In the genomic region with DNA sequence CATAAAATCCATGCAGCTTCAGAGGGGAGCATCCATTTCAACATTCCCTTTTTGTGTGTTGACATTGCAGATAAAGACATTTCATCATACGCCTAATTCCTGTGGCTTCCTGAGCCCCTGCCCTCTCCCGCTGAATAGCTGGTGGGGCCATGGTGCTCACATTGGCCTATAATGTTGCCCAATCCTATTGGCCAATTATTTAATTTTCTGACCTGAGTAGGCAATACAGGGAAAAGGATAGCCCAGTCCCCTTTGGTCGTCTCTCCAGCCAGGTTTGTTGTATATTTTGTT, we compare ENCODE assay signal across 17 cellular contexts.
"Had no signal": no experiment of that assay in that cellular context is flagged by ENCODE, and none has a peak within 500 bp of the region (broad histone marks: within the 10 kb centered on the region; RNA-seq: fewer than 3 reads in every experiment).

No MANE protein-coding gene starts in this region.

- H3K4me1 Mint-ChIP-seq: activated CD4-positive, alpha-beta T cell treated with anti-CD3 and anti-CD28 coated beads, Interleukin-2, amount 10 ng/mL, durations not matched to agents 24 days and 14 days; activated naive CD8-positive, alpha-beta T cell treated with anti-CD3 and anti-CD28 coated beads for 36 hours; memory B cell; naive thymus-derived CD4-positive, alpha-beta T cell; stimulated activated memory B cell treated with anti-CD40 and anti-IgM and Interleukin-4, amounts not matched to agents 10 μg/mL and 1 μg/mL and 100 μg/mL, for 72 hours had no signal

- H3K4me3 ChIP-seq: hepatocyte, left ventricle myocardium inferior, mucosa of descending colon, pancreas, thyroid gland had no signal

- H3K9me3 ChIP-seq: left ventricle myocardium inferior, mucosa of descending colon, pancreas, thyroid gland had no signal

- H3K36me3 Mint-ChIP-seq: activated naive CD8-positive, alpha-beta T cell treated with anti-CD3 and anti-CD28 coated beads for 36 hours; memory B cell; naive thymus-derived CD4-positive, alpha-beta T cell; stimulated activated memory B cell treated with anti-CD40 and anti-IgM and Interleukin-4, amounts not matched to agents 10 μg/mL and 1 μg/mL and 100 μg/mL, for 72 hours had no signal

- FAIRE-seq: keratinocyte, pancreas had no signal

- H3K4me1 ChIP-seq: left ventricle myocardium inferior, pancreas had no signal

- H3K4me2 ChIP-seq: hepatocyte had no signal

- H3K9me3 Mint-ChIP-seq: activated CD4-positive, alpha-beta T cell treated with anti-CD3 and anti-CD28 coated beads, Interleukin-2, amount 10 ng/mL, durations not matched to agents 24 days and 14 days; activated naive CD8-positive, alpha-beta T cell treated with anti-CD3 and anti-CD28 coated beads for 36 hours; T-helper 1 cell treated with Interleukin-12 subunit alpha and Interleukin-12 subunit beta and Interleukin-4 antibody, amounts not matched to agents 30 μg/mL and 1 μg/mL, for 36 hours had no signal

- ATAC-seq: mucosa of descending colon; naive thymus-derived CD4-positive, alpha-beta T cell; pancreas; stimulated activated memory B cell treated with anti-CD40 and anti-IgM and Interleukin-4, amounts not matched to agents 10 μg/mL and 1 μg/mL and 100 μg/mL, for 72 hours had no signal

- DNase-seq: activated CD4-positive, alpha-beta T cell treated with anti-CD3 and anti-CD28 coated beads, Interleukin-2, amount 10 ng/mL, durations not matched to agents 24 days and 14 days; activated CD4-positive, CD25-positive, alpha-beta regulatory T cell; activated CD8-positive, alpha-beta memory T cell treated with anti-CD3 and anti-CD28 coated beads, Interleukin-2, amount 50 U/mL, for 48 hours; activated naive CD8-positive, alpha-beta T cell treated with anti-CD3 and anti-CD28 coated beads for 36 hours; brain microvascular endothelial cell; erythroblast; left ventricle myocardium inferior; mucosa of descending colon; naive thymus-derived CD4-positive, alpha-beta T cell; pancreas; stimulated activated CD4-positive, alpha-beta T cell treated with anti-CD3 and anti-CD28 coated beads, Interleukin-2, amount 100 ng/mL, for 48 hours; thyroid gland had no signal

- H3K36me3 ChIP-seq: brain microvascular endothelial cell, left ventricle myocardium inferior, pancreas, thyroid gland had no signal

- H3K27me3 ChIP-seq: brain microvascular endothelial cell, hepatocyte, pancreas, thyroid gland had no signal

- H3K4me3 Mint-ChIP-seq: activated CD4-positive, alpha-beta T cell treated with anti-CD3 and anti-CD28 coated beads, Interleukin-2, amount 10 ng/mL, durations not matched to agents 24 days and 14 days; activated naive CD8-positive, alpha-beta T cell treated with anti-CD3 and anti-CD28 coated beads for 36 hours; memory B cell; naive thymus-derived CD4-positive, alpha-beta T cell; stimulated activated memory B cell treated with anti-CD40 and anti-IgM and Interleukin-4, amounts not matched to agents 10 μg/mL and 1 μg/mL and 100 μg/mL, for 72 hours; T-helper 1 cell treated with Interleukin-12 subunit alpha and Interleukin-12 subunit beta and Interleukin-4 antibody, amounts not matched to agents 30 μg/mL and 1 μg/mL, for 36 hours had no signal

- H3K27me3 Mint-ChIP-seq: activated naive CD8-positive, alpha-beta T cell treated with anti-CD3 and anti-CD28 coated beads for 36 hours had no signal

- H3K27ac ChIP-seq: brain microvascular endothelial cell, hepatocyte, left ventricle myocardium inferior, pancreas, thyroid gland had no signal

- H3K27ac Mint-ChIP-seq: activated CD4-positive, alpha-beta T cell treated with anti-CD3 and anti-CD28 coated beads, Interleukin-2, amount 10 ng/mL, durations not matched to agents 24 days and 14 days; activated naive CD8-positive, alpha-beta T cell treated with anti-CD3 and anti-CD28 coated beads for 36 hours; memory B cell; naive thymus-derived CD4-positive, alpha-beta T cell; stimulated activated memory B cell treated with anti-CD40 and anti-IgM and Interleukin-4, amounts not matched to agents 10 μg/mL and 1 μg/mL and 100 μg/mL, for 72 hours; T-helper 1 cell treated with Interleukin-12 subunit alpha and Interleukin-12 subunit beta and Interleukin-4 antibody, amounts not matched to agents 30 μg/mL and 1 μg/mL, for 36 hours had no signal
